14 cellular contexts compared by ENCODE assay signal in the genomic region with DNA sequence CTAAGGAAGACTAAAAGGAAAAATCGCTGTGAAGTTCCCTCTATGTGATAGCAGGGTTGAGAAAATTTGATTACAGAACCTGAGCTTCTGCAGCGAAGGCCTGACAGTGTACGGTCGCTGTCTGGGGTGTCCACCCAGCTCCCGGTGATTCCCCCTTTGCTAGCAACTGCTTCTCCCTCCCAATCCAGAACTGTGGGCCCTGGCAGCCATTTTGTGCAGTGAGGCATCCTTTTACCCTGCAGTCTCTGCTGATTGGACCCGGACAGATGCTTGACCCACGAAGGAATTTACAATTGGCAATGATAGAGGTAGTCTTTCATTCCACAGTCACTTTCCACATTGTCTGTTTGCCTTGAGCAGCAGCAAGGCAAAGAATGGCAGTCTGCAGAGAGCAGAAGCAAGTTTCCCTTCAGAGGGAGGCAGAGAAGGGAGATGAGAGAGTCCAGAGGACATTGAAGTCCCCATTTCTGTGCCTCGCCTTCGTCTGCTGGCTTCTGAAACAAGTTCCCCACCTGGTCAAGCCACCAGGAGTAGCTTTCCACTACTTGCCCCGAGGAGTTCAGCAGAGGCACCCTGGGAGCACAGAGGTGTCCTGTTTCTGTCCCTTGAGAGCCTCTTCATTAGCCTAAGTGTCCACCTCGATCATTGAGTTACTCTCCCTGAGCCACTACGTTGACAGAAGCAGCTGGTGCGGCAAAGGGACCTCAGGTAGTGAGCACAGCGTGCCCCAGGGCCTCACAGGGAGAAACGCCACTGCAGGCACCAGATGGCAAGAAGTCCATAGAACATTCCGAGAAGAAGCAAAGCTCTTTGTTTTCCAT.
"Had no signal": no experiment of that assay in that cellular context is flagged by ENCODE, and none has a peak within 500 bp of the region (broad histone marks: within the 10 kb centered on the region; RNA-seq: fewer than 3 reads in every experiment).

No MANE protein-coding gene starts in this region.

- H3K4me1 ChIP-seq: upper lobe of left lung had no signal

- DNase-seq: activated CD4-positive, alpha-beta memory T cell treated with anti-CD3 and anti-CD28 coated beads, Interleukin-2, amount 10 ng/mL, durations not matched to agents 7 days and 5 days; activated gamma-delta T cell treated with Interleukin-2 at 50 U/mL for 16 hours; activated naive CD8-positive, alpha-beta T cell treated with anti-CD3 and anti-CD28 coated beads, Interleukin-2, amount 10 ng/mL, durations not matched to agents 7 days and 5 days; activated T-cell treated with anti-CD3 and anti-CD28 coated beads, Interleukin-2, amount 50 U/mL, for 48 hours; anterior cingulate cortex; dermis blood vessel endothelial cell; erythroblast; left ventricle myocardium superior; stimulated activated CD4-positive, alpha-beta T cell treated with anti-CD3 and anti-CD28 coated beads, Interleukin-12 subunit alpha, Interleukin-12 subunit beta, amount 100 ng/mL, for 4 hours; stimulated activated CD4-positive, alpha-beta T cell treated with anti-CD3 and anti-CD28 coated beads, Interleukin-4, amount 100 ng/mL, for 1 hour; stimulated activated CD8-positive, alpha-beta memory T cell treated with anti-CD3 and anti-CD28 coated beads, Interleukin-4, amount 100 ng/mL, for 48 hours; stimulated activated naive CD8-positive, alpha-beta T cell treated with anti-CD3 and anti-CD28 coated beads, Interleukin-15, Interleukin-2, amounts not matched to agents 100 U/mL and 50 U/mL, for 24 hours; upper lobe of left lung had no signal

- H3K27ac ChIP-seq: upper lobe of left lung had no signal

- H3K36me3 ChIP-seq: upper lobe of left lung had no signal

- H3K27me3 ChIP-seq: upper lobe of left lung had no signal

- H3K27me3 Mint-ChIP-seq: activated CD4-positive, alpha-beta memory T cell treated with anti-CD3 and anti-CD28 coated beads, Interleukin-2, amount 10 ng/mL, durations not matched to agents 7 days and 5 days; activated naive CD8-positive, alpha-beta T cell treated with anti-CD3 and anti-CD28 coated beads, Interleukin-2, amount 10 ng/mL, durations not matched to agents 7 days and 5 days had no signal

- H3K4me3 ChIP-seq: upper lobe of left lung had no signal

- ATAC-seq: left ventricle myocardium superior; stimulated activated naive CD8-positive, alpha-beta T cell treated with anti-CD3 and anti-CD28 coated beads, Interleukin-15, Interleukin-2, amounts not matched to agents 100 U/mL and 50 U/mL, for 24 hours had no signal

- H3K27ac Mint-ChIP-seq: activated CD4-positive, alpha-beta memory T cell treated with anti-CD3 and anti-CD28 coated beads, Interleukin-2, amount 10 ng/mL, durations not matched to agents 7 days and 5 days; activated naive CD8-positive, alpha-beta T cell treated with anti-CD3 and anti-CD28 coated beads, Interleukin-2, amount 10 ng/mL, durations not matched to agents 7 days and 5 days; T-helper 2 cell treated with Interferon-gamma antibody and Interleukin-4, amounts not matched to agents 5 μg/mL and 100 μg/mL, for 36 hours had no signal

- H3K4me3 Mint-ChIP-seq: activated CD4-positive, alpha-beta memory T cell treated with anti-CD3 and anti-CD28 coated beads, Interleukin-2, amount 10 ng/mL, durations not matched to agents 7 days and 5 days; activated naive CD8-positive, alpha-beta T cell treated with anti-CD3 and anti-CD28 coated beads, Interleukin-2, amount 10 ng/mL, durations not matched to agents 7 days and 5 days; T-helper 2 cell treated with Interferon-gamma antibody and Interleukin-4, amounts not matched to agents 5 μg/mL and 100 μg/mL, for 36 hours had no signal
